ENCODE assay signal across 2 cellular contexts in genomic region chr3:128603313-128603712, GRCh38.
TF ChIP-seq lines count a peak whose summit lies in the region.

No MANE protein-coding gene starts in this region.

TF ChIP-seq in HCT116, 20 proteins besides CTCF, POLR2A, EP300 and RAD21:
- no peak for TF ChIP-seq POLR2AphosphoS5 (IDR thresholded peaks at IDR 0.05; ENCODE audit: low read depth, low read length)
- TF ChIP-seq CEBPB (IDR thresholded peaks at IDR 0.05; ENCODE audit: low read depth), result no peak
- 0 out of 2 replicates have a peak, but pooled peaks have one; percentile 0 for TF ChIP-seq ZFX (IDR thresholded peaks at IDR 0.05)
- no peak for TF ChIP-seq ZNF274 (IDR thresholded peaks at IDR 0.05; ENCODE audit: low read depth, low read length)
- no peak for TF ChIP-seq ATF3 (IDR thresholded peaks at IDR 0.05)
- TF ChIP-seq YY1 (IDR thresholded peaks at IDR 0.05; ENCODE audit: extremely low read depth, insufficient replicate concordance, low read depth, low read length), result no peak

TF ChIP-seq in H1, 55 proteins besides CTCF, POLR2A, EP300 and RAD21:
- no peak for TF ChIP-seq GTF2F1 (IDR thresholded peaks at IDR 0.05; ENCODE audit: borderline replicate concordance, low read depth, low read length)
- TF ChIP-seq POU5F1 (IDR thresholded peaks at IDR 0.05; ENCODE audit: low read depth, low read length), result no peak
